Comparison of ENCODE assay signal across 11 cellular contexts in genomic region chr11:43735931-43736330, GRCh38. TPM values are rescaled to one million over a fixed set of nuclear protein-coding genes. Genes with fewer than 3 reads are reported as not detected.
A peak's percentile ranks its signal among the peaks of the same experiment; 100 is the strongest.
DNase-seq lines count a peak whose midpoint lies in the region; ATAC-seq and TF ChIP-seq lines count a peak whose summit lies in the region.
"Had no signal": no experiment of that assay in that cellular context is flagged by ENCODE, and none has a peak within 500 bp of the region (broad histone marks: within the 10 kb centered on the region; RNA-seq: fewer than 3 reads in every experiment).

No MANE protein-coding gene starts in this region.

- H3K4me3 ChIP-seq in hepatocyte (no peak overlapping the region), aorta (ENCODE audit: low read length in 2 of 2) (peak overlapping the region in 1 of 2 donors; percentile 26)

- H3K4me2 ChIP-seq in hepatocyte: no peak overlapping the region

- no peaks in the 10 kb centered on the region for H3K9me3 ChIP-seq in hepatocyte (ENCODE audit: low read depth)
- no peaks in the 10 kb centered on the region for H3K9me3 ChIP-seq in aorta (ENCODE audit: control insufficient read depth, low read length)

- H3K79me2 ChIP-seq in hepatocyte: peaks cover 76% of the 10 kb centered on the region

- H3K36me3 ChIP-seq in hepatocyte (replicated peaks; ENCODE audit: insufficient read depth, low read depth): no peaks in the 10 kb centered on the region
- H3K36me3 ChIP-seq in aorta (ENCODE audit: control insufficient read depth in 1 of 2, insufficient read depth in 2 of 2, low read length in 1 of 2): no peaks in the 10 kb centered on the region

- peaks cover 20% of the 10 kb centered on the region for H3K9me3 Mint-ChIP-seq in stimulated activated naive CD8-positive, alpha-beta T cell treated with anti-CD3 and anti-CD28 coated beads, Interleukin-15, Interleukin-2, amounts not matched to agents 100 ng/mL and 50 ng/mL, for 24 hours
- H3K9me3 Mint-ChIP-seq in stimulated activated naive CD8-positive, alpha-beta T cell treated with anti-CD3 and anti-CD28 coated beads, Interleukin-15, amount 100 ng/mL, for 72 hours: peaks cover 11 to 17% of the 10 kb centered on the region in 2 donors
- peaks cover 12% of the 10 kb centered on the region for H3K9me3 Mint-ChIP-seq in activated B cell treated with CpG ODN at 0.5 μM for 24 hours

- no peaks in the 10 kb centered on the region for H3K9me2 ChIP-seq in hepatocyte (replicated peaks; ENCODE audit: insufficient read depth)

- H3K27me3 ChIP-seq in hepatocyte: no peaks in the 10 kb centered on the region
- no peaks in the 10 kb centered on the region for H3K27me3 ChIP-seq in aorta (ENCODE audit: control insufficient read depth in 1 of 2, insufficient read depth in 2 of 2, low read length in 1 of 2)

- no peaks in the 10 kb centered on the region for H3K27me3 Mint-ChIP-seq in stimulated activated naive CD8-positive, alpha-beta T cell treated with anti-CD3 and anti-CD28 coated beads, Interleukin-15, Interleukin-2, amounts not matched to agents 100 ng/mL and 50 ng/mL, for 24 hours
- no peaks in the 10 kb centered on the region for H3K27me3 Mint-ChIP-seq in stimulated activated naive CD8-positive, alpha-beta T cell treated with anti-CD3 and anti-CD28 coated beads, Interleukin-15, amount 100 ng/mL, for 72 hours
- H3K27me3 Mint-ChIP-seq in activated B cell treated with CpG ODN at 0.5 μM for 24 hours: no peaks in the 10 kb centered on the region
- H3K27me3 Mint-ChIP-seq: activated naive CD8-positive, alpha-beta T cell had no signal

- CTCF ChIA-PET in activated B cell treated with CpG ODN at 0.5 μM for 24 hours (lab: Charles Lee): no interaction called here

- DNase-seq in stimulated activated naive CD8-positive, alpha-beta T cell treated with anti-CD3 and anti-CD28 coated beads, Interleukin-15, amount 100 ng/mL, for 72 hours: no peak
- DNase-seq in activated B cell treated with CpG ODN at 0.5 μM for 24 hours (no peak), hepatocyte (ENCODE audit: low spot score) (no peak), aorta (peak in 1 of 2 donors; percentile 48), NCI-H146 treated with DMSO at 0.1 percent for 48 hours (lab: John Stamatoyannopoulos, UW; ENCODE audit: unreplicated experiment) (no peak), LoVo (ENCODE audit: low spot score) (no peak)
- DNase-seq: NCI-H82 had no signal

- H3K27ac Mint-ChIP-seq in stimulated activated naive CD8-positive, alpha-beta T cell treated with anti-CD3 and anti-CD28 coated beads, Interleukin-15, Interleukin-2, amounts not matched to agents 100 ng/mL and 50 ng/mL, for 24 hours: peak overlapping the region; percentile 14
- no peak overlapping the region for H3K27ac Mint-ChIP-seq in stimulated activated naive CD8-positive, alpha-beta T cell treated with anti-CD3 and anti-CD28 coated beads, Interleukin-15, amount 100 ng/mL, for 72 hours
- H3K27ac Mint-ChIP-seq in activated B cell treated with CpG ODN at 0.5 μM for 24 hours: no peak overlapping the region
- H3K27ac Mint-ChIP-seq: activated naive CD8-positive, alpha-beta T cell had no signal

- no peak overlapping the region for H2AFZ ChIP-seq in hepatocyte

- H3K36me3 Mint-ChIP-seq in stimulated activated naive CD8-positive, alpha-beta T cell treated with anti-CD3 and anti-CD28 coated beads, Interleukin-15, Interleukin-2, amounts not matched to agents 100 ng/mL and 50 ng/mL, for 24 hours (ENCODE audit: low read depth): peaks cover 67% of the 10 kb centered on the region
- H3K36me3 Mint-ChIP-seq in activated B cell treated with CpG ODN at 0.5 μM for 24 hours (ENCODE audit: low read depth): peaks cover 39% of the 10 kb centered on the region

- 81% methylated on average over 5 of the region's 5 CpGs for WGBS in hepatocyte (ENCODE audit: low lambda C conversion rate, missing lambda C conversion rate)
- 5 to 6% methylated on average over 5 of the region's 5 CpGs for WGBS in aorta, 2 donors

- POLR2A ChIA-PET in activated B cell treated with CpG ODN at 0.5 μM for 24 hours (lab: Charles Lee): no interaction called here

- peaks cover 3% of the 10 kb centered on the region for H4K20me1 ChIP-seq in hepatocyte (ENCODE audit: insufficient read depth, poor library complexity, severe bottlenecking)

- intact Hi-C loops in activated B cell treated with CpG ODN at 0.5 μM for 24 hours (cut with micrococcal nuclease): no loop called here
- intact Hi-C loops in aorta (cut with DNase I): loop anchor here (2.0 to 5.0 kb wide), 2 partner anchors 55 to 94 kb away; partner anchors contain the start of gene HSD17B12 (in 1 of the 2)

- H3K27ac ChIP-seq in hepatocyte: peak overlapping the region; percentile 76
- peak overlapping the region; percentile 68 to 77 for H3K27ac ChIP-seq in aorta (ENCODE audit: low read depth in 1 of 2, low read length in 2 of 2)
- H3K27ac ChIP-seq: C4-2B had no signal

- H3K4me1 ChIP-seq in hepatocyte (ENCODE audit: insufficient read depth) (peaks cover 38% of the 10 kb centered on the region), aorta (ENCODE audit: control insufficient read depth in 1 of 2, insufficient read depth in 2 of 2, low read length in 2 of 2) (peaks cover 3 to 19% of the 10 kb centered on the region in 2 donors)

- peaks cover 27% of the 10 kb centered on the region for H3K4me1 Mint-ChIP-seq in stimulated activated naive CD8-positive, alpha-beta T cell treated with anti-CD3 and anti-CD28 coated beads, Interleukin-15, Interleukin-2, amounts not matched to agents 100 ng/mL and 50 ng/mL, for 24 hours (ENCODE audit: low read depth)
- peaks cover 11% of the 10 kb centered on the region for H3K4me1 Mint-ChIP-seq in stimulated activated naive CD8-positive, alpha-beta T cell treated with anti-CD3 and anti-CD28 coated beads, Interleukin-15, amount 100 ng/mL, for 72 hours
- H3K4me1 Mint-ChIP-seq in activated B cell treated with CpG ODN at 0.5 μM for 24 hours: peaks cover 26% of the 10 kb centered on the region

- no peak overlapping the region for H3K4me3 Mint-ChIP-seq in stimulated activated naive CD8-positive, alpha-beta T cell treated with anti-CD3 and anti-CD28 coated beads, Interleukin-15, Interleukin-2, amounts not matched to agents 100 ng/mL and 50 ng/mL, for 24 hours
- no peak overlapping the region for H3K4me3 Mint-ChIP-seq in stimulated activated naive CD8-positive, alpha-beta T cell treated with anti-CD3 and anti-CD28 coated beads, Interleukin-15, amount 100 ng/mL, for 72 hours
- peak overlapping the region; percentile 12 for H3K4me3 Mint-ChIP-seq in activated B cell treated with CpG ODN at 0.5 μM for 24 hours
- H3K4me3 Mint-ChIP-seq: activated naive CD8-positive, alpha-beta T cell had no signal

- no peak for ATAC-seq in stimulated activated naive CD8-positive, alpha-beta T cell treated with anti-CD3 and anti-CD28 coated beads, Interleukin-15, amount 100 ng/mL, for 72 hours
- ATAC-seq in activated B cell treated with CpG ODN at 0.5 μM for 24 hours (ENCODE audit: low read depth) (no peak), aorta (ENCODE audit: low FRiP score) (no peak), HG03565 (IDR thresholded peaks at IDR 0.05; ENCODE audit: unreplicated experiment) (no peak)

- TF ChIP-seq CTCF in activated B cell treated with CpG ODN at 0.5 μM for 24 hours (IDR thresholded peaks at IDR 0.05) (no peak), hepatocyte (IDR thresholded peaks at IDR 0.05; ENCODE audit: poor library complexity) (no peak)

RNA-seq across cellular contexts. Expression of gene HSD17B12, which starts 55.4 kb away (rescaled TPM):
- total RNA-seq in activated B cell treated with CpG ODN at 0.5 μM for 24 hours: 56.8 and 58.3 TPM in 2 replicates
- 137 and 140 TPM in 2 replicates for total RNA-seq in hepatocyte
- 78.7 and 83.2 TPM in 2 replicates for polyA plus RNA-seq in hepatocyte
- 100 to 1,000 TPM; 106 to 108 TPM for total RNA-seq in aorta
- 10 to 100 TPM; 62.2 to 68.5 TPM for polyA plus RNA-seq in aorta
